ENCODE assay signal across 16 cellular contexts in genomic region chr9:5650356-5651105, GRCh38. TPM values are rescaled to one million over a fixed set of nuclear protein-coding genes. Genes with fewer than 3 reads are reported as not detected.
DNase-seq lines count a peak whose midpoint lies in the region; ATAC-seq, FAIRE-seq and TF ChIP-seq lines count a peak whose summit lies in the region.
"Had no signal": no experiment of that assay in that cellular context is flagged by ENCODE, and none has a peak within 500 bp of the region (broad histone marks: within the 10 kb centered on the region; RNA-seq: fewer than 3 reads in every experiment).

No MANE protein-coding gene starts in this region.

- CTCF ChIA-PET in Calu3 (lab: Charles Lee), result no interaction called here
- CTCF ChIA-PET in endothelial cell of umbilical vein (lab: Charles Lee), result no interaction called here

- H3K4me3 ChIP-seq in endothelial cell of umbilical vein (replicated peaks in 1 of 3; ENCODE audit: insufficient read depth in 1 of 3, low read depth in 1 of 3, low read length in 3 of 3) (no peak overlapping the region), osteoblast (ENCODE audit: insufficient read depth, low read length) (no peak overlapping the region)
- H3K4me3 ChIP-seq: K562 had no signal

- no peak overlapping the region for H3K27ac ChIP-seq in endothelial cell of umbilical vein (ENCODE audit: insufficient read depth, low read depth, low read length)
- no peak overlapping the region for H3K27ac ChIP-seq in osteoblast (ENCODE audit: low read depth, low read length)
- H3K27ac ChIP-seq: C4-2B had no signal

- intact Hi-C loops in Calu3 (cut with micrococcal nuclease; ENCODE audit: unreplicated experiment), result no loop called here
- intact Hi-C loops in endothelial cell of umbilical vein (cut with micrococcal nuclease), result no loop called here

- no peaks in the 10 kb centered on the region for H3K36me3 Mint-ChIP-seq in Calu3 (ENCODE audit: insufficient read depth, unreplicated experiment)

- H3K27me3 Mint-ChIP-seq in Calu3 (ENCODE audit: unreplicated experiment), result no peaks in the 10 kb centered on the region

- H4K20me1 ChIP-seq in endothelial cell of umbilical vein (replicated peaks; ENCODE audit: control insufficient read depth, extremely low read depth, insufficient read depth, low read length) (peaks cover 3% of the 10 kb centered on the region), osteoblast (ENCODE audit: insufficient read depth, low read length) (peaks cover 49% of the 10 kb centered on the region)

- FAIRE-seq in endothelial cell of umbilical vein (lab: Jason Lieb, UNC), result no peak
- FAIRE-seq: A204.1, K562 had no signal

- no TSS peak for BruUV-seq in Calu3 (replicated peaks; lab: Mats Ljungman, UMichigan)
- BruUV-seq in endothelial cell of umbilical vein (replicated peaks; lab: Mats Ljungman, UMichigan), result no TSS peak

- DNase-seq in Calu3, result no peak
- peak; percentile 26 for DNase-seq in M059J (ENCODE audit: low read depth)
- DNase-seq in endothelial cell of umbilical vein (ENCODE audit: low read depth, low spot score), result peak; percentile 2
- DNase-seq in osteoblast (ENCODE audit: insufficient read length, low spot score, missing footprints), result peak; percentile 36
- no peak for DNase-seq in COR-L47 (lab: John Stamatoyannopoulos, UW)
- DNase-seq: DMS153, NCI-H1048, NCI-H146, NCI-H2081, NCI-H748 treated with DMSO at 0.1 percent for 48 hours had no signal

- no peak for ATAC-seq in HG03439 (IDR thresholded peaks at IDR 0.05; ENCODE audit: unreplicated experiment)
- ATAC-seq in GM21360 (IDR thresholded peaks at IDR 0.05; ENCODE audit: unreplicated experiment), result no peak
- ATAC-seq: HCT116, K562 had no signal

- peaks cover 22% of the 10 kb centered on the region for H3K4me1 Mint-ChIP-seq in Calu3 (ENCODE audit: low read depth, unreplicated experiment)

- H3K4me3 Mint-ChIP-seq in Calu3 (ENCODE audit: low read depth, unreplicated experiment), result no peak overlapping the region

- H3K9me3 Mint-ChIP-seq in Calu3 (ENCODE audit: low read depth, unreplicated experiment), result peaks cover 5% of the 10 kb centered on the region

- H3K4me1 ChIP-seq in endothelial cell of umbilical vein (ENCODE audit: control insufficient read depth, extremely low read depth, insufficient read depth, low read length), result peaks cover 6% of the 10 kb centered on the region
- H3K4me1 ChIP-seq in osteoblast (ENCODE audit: insufficient read depth, low read length), result peaks cover 8% of the 10 kb centered on the region

- H3K36me3 ChIP-seq in endothelial cell of umbilical vein (ENCODE audit: control insufficient read depth in 2 of 2, extremely low read depth in 1 of 2, insufficient read depth in 2 of 2, low read length in 2 of 2), result no peaks in the 10 kb centered on the region
- no peaks in the 10 kb centered on the region for H3K36me3 ChIP-seq in osteoblast (ENCODE audit: insufficient read depth, low read length)

- dilution Hi-C loops in endothelial cell of umbilical vein (cut with MboI; ENCODE audit: extremely low pct_ligation_motif_present, low sequenced_read_pairs), result no loop called here

- H3K9me3 ChIP-seq in endothelial cell of umbilical vein (replicated peaks; ENCODE audit: control insufficient read depth, insufficient read depth, low read length), result no peaks in the 10 kb centered on the region
- H3K9me3 ChIP-seq in osteoblast (ENCODE audit: low read depth, low read length), result no peaks in the 10 kb centered on the region

- TF ChIP-seq CTCF in Calu3 (IDR thresholded peaks at IDR 0.05; ENCODE audit: unreplicated experiment) (no peak), endothelial cell of umbilical vein (IDR thresholded peaks at IDR 0.05; ENCODE audit: extremely low read depth in 1 of 2, insufficient read depth in 1 of 2, low read depth in 1 of 2, low read length in 2 of 2) (no peak), osteoblast (IDR thresholded peaks at IDR 0.05; ENCODE audit: extremely low read depth, low read depth, low read length) (no peak)

- H3K4me2 ChIP-seq in endothelial cell of umbilical vein (ENCODE audit: insufficient read depth, low read length) (no peak overlapping the region), osteoblast (ENCODE audit: insufficient read depth, low read length) (no peak overlapping the region)

- H3K9ac ChIP-seq in endothelial cell of umbilical vein (replicated peaks; ENCODE audit: extremely low read depth, insufficient read depth, low read length), result no peak overlapping the region

- no peak for TF ChIP-seq POLR2A in endothelial cell of umbilical vein (IDR thresholded peaks at IDR 0.05; ENCODE audit: low read depth, low read length)

- POLR2A ChIA-PET in endothelial cell of umbilical vein (lab: Charles Lee), result no interaction called here

- H2AFZ ChIP-seq in endothelial cell of umbilical vein (ENCODE audit: low read depth, low read length) (no peak overlapping the region), osteoblast (ENCODE audit: low read length) (no peak overlapping the region)

- peak overlapping the region; percentile 11 for H3K27ac Mint-ChIP-seq in Calu3 (ENCODE audit: unreplicated experiment)

- H3K79me2 ChIP-seq in endothelial cell of umbilical vein (ENCODE audit: control insufficient read depth, insufficient read depth, low read length), result peaks cover 86% of the 10 kb centered on the region
- peaks cover 98% of the 10 kb centered on the region for H3K79me2 ChIP-seq in osteoblast (ENCODE audit: insufficient read depth, low read length)

- H3K27me3 ChIP-seq in endothelial cell of umbilical vein (ENCODE audit: control insufficient read depth in 2 of 2, insufficient read depth in 2 of 2, low read length in 2 of 2) (no peaks in the 10 kb centered on the region), osteoblast (ENCODE audit: insufficient read depth, low read length) (no peaks in the 10 kb centered on the region)

- no peaks in the 10 kb centered on the region for H3K9me1 ChIP-seq in endothelial cell of umbilical vein (replicated peaks; ENCODE audit: control insufficient read depth, extremely low read depth, insufficient read depth, low read length)

TF ChIP-seq in endothelial cell of umbilical vein, 7 proteins besides CTCF, POLR2A, EP300 and RAD21:
- TF ChIP-seq POLR2AphosphoS5 (IDR thresholded peaks at IDR 0.05; ENCODE audit: insufficient read depth, low read depth, low read length), result no peak
- TF ChIP-seq GATA2 (IDR thresholded peaks at IDR 0.05; ENCODE audit: insufficient read depth, insufficient read length, low read depth, low read length), result no peak
- no peak for TF ChIP-seq EZH2 (IDR thresholded peaks at IDR 0.05; ENCODE audit: borderline replicate concordance, low read depth, low read length, severe bottlenecking)
- TF ChIP-seq MYC (IDR thresholded peaks at IDR 0.05; ENCODE audit: low read depth, low read length), result no peak
- no peak for TF ChIP-seq FOS (IDR thresholded peaks at IDR 0.05; ENCODE audit: borderline replicate concordance, insufficient read depth, low read length)
- no peak for TF ChIP-seq JUN (IDR thresholded peaks at IDR 0.05; ENCODE audit: borderline replicate concordance, insufficient read depth, insufficient read length, low read depth)
- no peak for TF ChIP-seq MAX (IDR thresholded peaks at IDR 0.05; ENCODE audit: insufficient read depth, insufficient read length)

RNA-seq across cellular contexts. Expression of gene RIC1, which starts 21.6 kb away (rescaled TPM):
- total RNA-seq in Calu3 (2022), result 10.9 and 11.4 TPM in 2 replicates
- total RNA-seq in M059J (2014; rRNA removed; shearing (Covaris generic)), result 27.0 and 33.4 TPM in 2 replicates
- total RNA-seq in endothelial cell of umbilical vein, result 23.5 and 24.8 TPM in 2 replicates
- 14.0 and 14.2 TPM in 2 replicates for polyA plus RNA-seq in endothelial cell of umbilical vein
- 10.9 and 13.3 TPM in 2 replicates for polyA plus RNA-seq in endothelial cell of umbilical vein (2011; cell fraction: cytosol; rRNA removed)
- polyA plus RNA-seq in endothelial cell of umbilical vein (2011; cell fraction: nucleus; rRNA removed), result 58.3 and 58.6 TPM in 2 replicates
- 15.6 and 17.7 TPM in 2 replicates for polyA plus RNA-seq in endothelial cell of umbilical vein (2012)
- polyA minus RNA-seq in endothelial cell of umbilical vein, result 60.0 and 65.5 TPM in 2 replicates
- polyA minus RNA-seq in endothelial cell of umbilical vein (2011; cell fraction: cytosol; rRNA and poly(A)+ RNA removed), result 14.2 TPM
- polyA minus RNA-seq in endothelial cell of umbilical vein (2011; cell fraction: nucleus; rRNA and poly(A)+ RNA removed), result 94.0 and 134 TPM in 2 replicates
- 45.7 and 51.4 TPM in 2 replicates for total RNA-seq in osteoblast

Comparison
In these comparisons a context has a peak if more than half of its experiments do, and no peak if none do; other contexts are left out.
1. DNase-seq: peak in M059J (single experiment), endothelial cell of umbilical vein (single experiment) and osteoblast (single experiment); none in Calu3 (single experiment) and COR-L47 (single experiment).